ENCODE assay signal across 21 cellular contexts in the genomic region with DNA sequence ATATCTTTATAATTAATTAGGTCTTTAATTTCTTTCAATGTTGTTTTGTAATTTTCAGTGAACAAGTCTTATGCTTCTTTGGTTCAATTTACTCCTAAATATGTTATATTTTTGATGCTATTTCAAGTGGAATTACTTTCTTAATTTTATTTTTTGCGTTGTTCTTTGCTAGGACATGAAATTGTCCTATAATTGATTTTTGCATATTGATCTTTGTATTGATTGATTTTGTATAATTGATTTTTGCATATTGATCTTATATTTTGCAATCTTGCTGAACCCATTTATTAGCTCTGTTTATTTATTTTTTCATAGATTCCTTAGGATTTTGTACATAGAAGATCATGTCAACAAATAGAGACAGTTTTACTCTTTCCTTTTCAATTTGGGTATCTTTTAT. TPM values are rescaled to one million over a fixed set of nuclear protein-coding genes. Genes with fewer than 3 reads are reported as not detected.
A peak's percentile ranks its signal among the peaks of the same experiment; 100 is the strongest.
DNase-seq lines count a peak whose midpoint lies in the region; ATAC-seq, FAIRE-seq and TF ChIP-seq lines count a peak whose summit lies in the region.
"Had no signal": no experiment of that assay in that cellular context is flagged by ENCODE, and none has a peak within 500 bp of the region (broad histone marks: within the 10 kb centered on the region; RNA-seq: fewer than 3 reads in every experiment).

No MANE protein-coding gene starts in this region.

- ATAC-seq in activated B cell treated with CpG ODN at 0.5 μM for 24 hours (ENCODE audit: low read depth) (no peak), memory B cell (ENCODE audit: low read depth) (no peak)
- ATAC-seq in stimulated activated naive B cell treated with anti-CD40 and anti-IgM and Interleukin-4, amounts not matched to agents 10 μg/mL and 1 μg/mL and 100 μg/mL, for 72 hours (replicated peaks), result no peak

- CTCF ChIA-PET in activated B cell treated with CpG ODN at 0.5 μM for 24 hours (lab: Charles Lee), result no interaction called here

- H3K4me3 Mint-ChIP-seq in activated B cell treated with CpG ODN at 0.5 μM for 24 hours, result peak overlapping the region; percentile 50
- H3K4me3 Mint-ChIP-seq in memory B cell, result peak overlapping the region; percentile 9
- peak overlapping the region; percentile 26 to 37 for H3K4me3 Mint-ChIP-seq in stimulated activated naive B cell treated with anti-CD40 and anti-IgM and Interleukin-4, amounts not matched to agents 10 μg/mL and 1 μg/mL and 100 μg/mL, for 72 hours
- H3K4me3 Mint-ChIP-seq: CD8-positive, alpha-beta memory T cell had no signal

- intact Hi-C loops in activated B cell treated with CpG ODN at 0.5 μM for 24 hours (cut with micrococcal nuclease), result no loop called here

- H3K4me1 Mint-ChIP-seq in activated B cell treated with CpG ODN at 0.5 μM for 24 hours (peaks cover 40% of the 10 kb centered on the region), memory B cell (peaks cover 15% of the 10 kb centered on the region)
- H3K4me1 Mint-ChIP-seq in stimulated activated naive B cell treated with anti-CD40 and anti-IgM and Interleukin-4, amounts not matched to agents 10 μg/mL and 1 μg/mL and 100 μg/mL, for 72 hours, result peaks cover 6 to 27% of the 10 kb centered on the region in 2 donors

- H3K27me3 Mint-ChIP-seq in activated B cell treated with CpG ODN at 0.5 μM for 24 hours (no peaks in the 10 kb centered on the region), memory B cell (no peaks in the 10 kb centered on the region)
- H3K27me3 Mint-ChIP-seq in stimulated activated naive B cell treated with anti-CD40 and anti-IgM and Interleukin-4, amounts not matched to agents 10 μg/mL and 1 μg/mL and 100 μg/mL, for 72 hours, result no peaks in the 10 kb centered on the region
- H3K27me3 Mint-ChIP-seq: CD4-positive, CD25-positive, alpha-beta regulatory T cell; CD8-positive, alpha-beta memory T cell had no signal

- peak; percentile 15 for FAIRE-seq in H54 (lab: Jason Lieb, UNC)
- FAIRE-seq: GM12892, H1 had no signal

- POLR2A ChIA-PET in activated B cell treated with CpG ODN at 0.5 μM for 24 hours (lab: Charles Lee), result interaction anchor here (0.6 to 3.0 kb wide), 8 partner anchors 9 to 47 kb away, joined by 3 to 16 read pairs (median 4); a partner anchor contains a TSS

- no peak for TF ChIP-seq CTCF in activated B cell treated with CpG ODN at 0.5 μM for 24 hours (IDR thresholded peaks at IDR 0.05)

- H3K27ac Mint-ChIP-seq in activated B cell treated with CpG ODN at 0.5 μM for 24 hours (peak overlapping the region; percentile 81), memory B cell (peak overlapping the region; percentile 60)
- peak overlapping the region; percentile 83 for H3K27ac Mint-ChIP-seq in stimulated activated naive B cell treated with anti-CD40 and anti-IgM and Interleukin-4, amounts not matched to agents 10 μg/mL and 1 μg/mL and 100 μg/mL, for 72 hours
- H3K27ac Mint-ChIP-seq: CD8-positive, alpha-beta memory T cell had no signal

- no peak for TF ChIP-seq POLR2A in H54 (IDR thresholded peaks at IDR 0.05; ENCODE audit: low read depth, low read length)

- no peaks in the 10 kb centered on the region for H3K36me3 Mint-ChIP-seq in activated B cell treated with CpG ODN at 0.5 μM for 24 hours (ENCODE audit: low read depth)
- no peaks in the 10 kb centered on the region for H3K36me3 Mint-ChIP-seq in memory B cell
- no peaks in the 10 kb centered on the region for H3K36me3 Mint-ChIP-seq in stimulated activated naive B cell treated with anti-CD40 and anti-IgM and Interleukin-4, amounts not matched to agents 10 μg/mL and 1 μg/mL and 100 μg/mL, for 72 hours
- H3K36me3 Mint-ChIP-seq: CD4-positive, CD25-positive, alpha-beta regulatory T cell; CD8-positive, alpha-beta memory T cell had no signal

- DNase-seq in H54 (ENCODE audit: insufficient read length, low spot score) (no peak), activated B cell treated with CpG ODN at 0.5 μM for 24 hours (no peak), memory B cell (ENCODE audit: low spot score in 2 of 2) (no peak), H4 (ENCODE audit: low spot score) (no peak), NCI-H2196 treated with DMSO at 0.1 percent for 48 hours (lab: John Stamatoyannopoulos, UW; ENCODE audit: unreplicated experiment) (no peak), NOMO-1 treated with DMSO at 0.1 percent for 48 hours (lab: John Stamatoyannopoulos, UW; ENCODE audit: unreplicated experiment) (no peak)
- DNase-seq in stimulated activated naive B cell treated with anti-CD40 and anti-IgM and Interleukin-4, amounts not matched to agents 10 μg/mL and 1 μg/mL and 100 μg/mL, for 72 hours, result no peak
- DNase-seq: BE2C; C1 segment of cervical spinal cord; CD4-positive, CD25-positive, alpha-beta regulatory T cell; CD8-positive, alpha-beta memory T cell; COR-L47; DMS 273 treated with DMSO at 0.1 percent for 48 hours; DMS53; DND-41; EL; HCEC 1CT had no signal

- H3K9me3 Mint-ChIP-seq in activated B cell treated with CpG ODN at 0.5 μM for 24 hours (peaks cover under 1% of the 10 kb centered on the region), memory B cell (peaks cover 2% of the 10 kb centered on the region)
- H3K9me3 Mint-ChIP-seq in stimulated activated naive B cell treated with anti-CD40 and anti-IgM and Interleukin-4, amounts not matched to agents 10 μg/mL and 1 μg/mL and 100 μg/mL, for 72 hours, result peaks cover 0 to 2% of the 10 kb centered on the region in 2 donors

RNA-seq across cellular contexts. Expression of a gene that starts 37.0 kb away (rescaled TPM):
- total RNA-seq in activated B cell treated with CpG ODN at 0.5 μM for 24 hours, result 144 and 153 TPM in 2 replicates
- 106 and 121 TPM in 2 replicates for total RNA-seq in H4 (2014; rRNA removed; shearing (Covaris generic))

RNA-seq across cellular contexts. Expression of a gene that starts 38.1 kb away (rescaled TPM):
- 1.9 and 2.1 TPM in 2 replicates for total RNA-seq in activated B cell treated with CpG ODN at 0.5 μM for 24 hours
- total RNA-seq in H4 (2014; rRNA removed; shearing (Covaris generic)), result 0.95 TPM in 1 of 2 replicates, not detected in the other
- total RNA-seq: A172; CD4-positive, CD25-positive, alpha-beta regulatory T cell; CD8-positive, alpha-beta memory T cell; G401; H1 had no signal
